ENCODE assay signal across 31 cellular contexts in the genomic region with DNA sequence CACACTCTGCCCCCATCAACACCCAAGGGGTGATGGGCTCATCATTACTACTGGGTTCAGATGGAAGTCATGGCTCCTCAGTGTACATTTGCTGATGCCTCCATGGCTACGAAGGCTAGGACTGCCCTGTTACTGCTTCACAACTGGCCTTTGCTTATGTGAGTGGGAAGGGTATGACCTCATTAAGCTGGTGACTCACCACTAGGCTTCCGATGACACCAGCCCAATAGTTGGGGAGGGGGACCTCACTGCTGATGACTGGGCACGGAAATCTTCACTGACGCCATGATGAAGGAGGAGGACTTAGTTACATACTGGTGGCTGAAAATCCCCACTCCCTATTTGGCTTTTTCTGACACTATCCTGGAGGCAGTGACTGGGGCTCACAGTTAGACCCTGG.
"Had no signal": no experiment of that assay in that cellular context is flagged by ENCODE, and none has a peak within 500 bp of the region (broad histone marks: within the 10 kb centered on the region; RNA-seq: fewer than 3 reads in every experiment).

No MANE protein-coding gene starts in this region.

- H3K4me1 ChIP-seq: gastrocnemius medialis, pancreas, prostate gland, sigmoid colon, vagina had no signal

- H3K27me3 ChIP-seq: gastrocnemius medialis, pancreas, sigmoid colon, vagina had no signal

- H3K9me3 ChIP-seq: gastrocnemius medialis, pancreas, prostate gland, sigmoid colon, vagina had no signal

- H3K27ac ChIP-seq: gastrocnemius medialis, pancreas, prostate gland, sigmoid colon, vagina had no signal

- DNase-seq: activated CD4-positive, alpha-beta T cell treated with anti-CD3 and anti-CD28 coated beads for 1 hour; activated CD8-positive, alpha-beta memory T cell treated with anti-CD3 and anti-CD28 coated beads, Interleukin-2, amount 10 ng/mL, durations not matched to agents 7 days and 5 days; activated CD8-positive, alpha-beta T cell treated with anti-CD3 and anti-CD28 coated beads, Interleukin-2, amount 10 ng/mL, durations not matched to agents 7 days and 5 days; activated naive CD4-positive, alpha-beta T cell; activated T-cell treated with anti-CD3 and anti-CD28 coated beads, Interleukin-2, amount 50 U/mL, for 48 hours; dermis blood vessel endothelial cell; effector CD8-positive, alpha-beta T cell; gastrocnemius medialis; glutamatergic neuron; islet precursor cell; left cardiac atrium; left ventricle myocardium superior; mammary epithelial cell; midbrain; naive thymus-derived CD4-positive, alpha-beta T cell; nucleus accumbens; pancreas; retina; sigmoid colon; small intestine; stimulated activated CD4-positive, alpha-beta T cell treated with anti-CD3 and anti-CD28 coated beads, Interleukin-4, amount 100 ng/mL, for 24 hours; stimulated activated naive CD8-positive, alpha-beta T cell treated with anti-CD3 and anti-CD28 coated beads, Interleukin-15, amount 100 ng/mL, for 72 hours; substantia nigra; T-helper 2 cell had no signal

- ATAC-seq: activated CD8-positive, alpha-beta memory T cell treated with anti-CD3 and anti-CD28 coated beads, Interleukin-2, amount 10 ng/mL, durations not matched to agents 7 days and 5 days; activated CD8-positive, alpha-beta T cell treated with anti-CD3 and anti-CD28 coated beads, Interleukin-2, amount 10 ng/mL, durations not matched to agents 7 days and 5 days; activated naive CD4-positive, alpha-beta T cell treated with anti-CD3 and anti-CD28 coated beads, Interleukin-2, amount 50 U/mL, for 72 hours; gastrocnemius medialis; left cardiac atrium; left ventricle myocardium superior; naive thymus-derived CD4-positive, alpha-beta T cell; pancreas; stimulated activated effector memory CD8-positive, alpha-beta T cell treated with anti-CD3 and anti-CD28 coated beads, Interleukin-12 subunit alpha, Interleukin-12 subunit beta, amount 100 ng/mL, for 72 hours; stimulated activated naive CD8-positive, alpha-beta T cell treated with anti-CD3 and anti-CD28 coated beads, Interleukin-15, amount 100 ng/mL, for 72 hours; WTC11 had no signal

- H3K36me3 ChIP-seq: gastrocnemius medialis, pancreas, prostate gland, sigmoid colon, vagina had no signal

- H3K4me3 ChIP-seq: gastrocnemius medialis, pancreas, prostate gland, sigmoid colon, vagina had no signal

- FAIRE-seq: bronchial epithelial cell, colon, pancreas, small intestine had no signal
